In the genomic region with DNA sequence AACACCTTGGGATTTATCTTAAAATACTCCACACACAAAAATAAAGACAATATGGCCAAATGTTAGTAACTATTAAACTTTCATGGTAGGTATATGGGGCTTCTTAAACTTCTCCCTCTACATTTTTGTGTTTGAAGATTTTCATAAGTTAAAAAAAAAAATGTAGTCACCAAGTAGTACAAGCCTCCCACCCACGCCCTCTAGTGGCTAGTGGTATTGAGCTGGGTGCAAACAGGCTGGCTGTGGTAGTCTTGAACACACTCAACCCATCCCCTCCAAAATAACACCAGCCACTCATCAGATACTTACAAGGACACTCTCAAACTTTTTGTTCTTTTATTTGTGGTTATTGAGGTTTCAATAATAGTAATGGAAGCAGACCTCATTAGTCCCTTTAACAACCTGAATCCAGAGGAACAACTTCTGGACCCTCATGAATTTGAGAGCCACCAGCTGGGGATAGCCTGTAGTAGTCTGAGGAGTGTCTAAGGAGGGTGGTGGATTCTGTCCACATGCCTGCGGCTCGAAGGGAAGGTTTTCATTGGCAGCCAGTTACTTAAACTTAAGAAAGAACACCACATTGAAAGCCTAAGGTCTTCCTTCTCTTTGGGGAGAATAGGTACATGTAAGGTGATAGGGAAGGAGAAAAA, we compare ENCODE assay signal across 1 cellular context.
TF ChIP-seq lines count a peak whose summit lies in the region.

No MANE protein-coding gene starts in this region.

TF ChIP-seq in GM23338, 12 proteins besides CTCF, POLR2A, EP300 and RAD21 (continued from another document):
- TF ChIP-seq REST (IDR thresholded peaks at IDR 0.05; ENCODE audit: unreplicated experiment) (no peak), CREB1 (CRISPR knock-in tag; IDR thresholded peaks at IDR 0.05; ENCODE audit: low read depth) (no peak), EZH2 (IDR thresholded peaks at IDR 0.05; ENCODE audit: low read depth, unreplicated experiment) (no peak), ZNF114 (CRISPR knock-in tag; IDR thresholded peaks at IDR 0.05) (no peak)
